In the genomic region with DNA sequence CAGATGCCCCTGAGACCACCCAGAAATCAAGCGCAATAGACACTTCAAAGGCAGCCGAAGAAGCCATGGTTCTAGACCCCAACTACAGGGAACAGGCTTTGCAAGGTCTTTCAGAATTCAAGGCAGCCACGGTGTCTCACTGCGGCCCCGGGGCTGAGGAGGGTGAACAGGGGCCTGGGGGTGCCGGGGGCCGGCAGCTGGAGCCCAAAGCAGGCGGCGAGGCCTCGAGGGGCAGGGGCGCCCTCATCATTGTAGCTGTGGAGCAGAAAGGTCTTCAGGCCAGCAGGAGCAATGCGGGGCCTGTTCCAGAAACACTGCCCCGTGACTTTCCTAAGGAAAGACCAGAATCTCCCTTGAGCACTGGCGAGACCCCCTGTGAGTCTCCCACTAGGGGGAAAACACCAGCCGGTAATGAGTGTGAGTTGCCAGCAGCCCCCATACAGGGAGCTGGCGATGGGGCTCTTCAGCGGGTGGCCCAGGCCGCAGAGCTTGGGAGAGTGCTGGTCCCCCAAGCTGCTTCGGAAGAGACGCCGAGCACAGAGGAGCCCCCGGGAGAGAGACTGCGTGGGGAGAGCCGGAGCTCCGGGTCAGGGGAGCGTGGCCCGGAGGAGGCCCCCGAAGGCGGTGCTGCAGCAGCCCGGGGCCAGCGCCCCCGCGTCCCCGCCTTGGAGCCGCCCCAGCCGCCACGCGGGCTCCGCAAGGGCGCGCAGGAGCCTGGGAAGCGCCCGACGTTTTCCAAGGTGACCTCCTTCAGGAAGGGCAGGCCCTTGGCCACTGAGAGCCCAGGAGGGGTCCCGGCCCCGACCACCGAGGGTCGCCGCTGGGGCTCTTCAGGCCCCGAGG, we compare ENCODE assay signal across 26 cellular contexts.
DNase-seq lines count a peak whose midpoint lies in the region; ATAC-seq, FAIRE-seq and TF ChIP-seq lines count a peak whose summit lies in the region.
"Had no signal": no experiment of that assay in that cellular context is flagged by ENCODE, and none has a peak within 500 bp of the region (broad histone marks: within the 10 kb centered on the region; RNA-seq: fewer than 3 reads in every experiment).

No MANE protein-coding gene starts in this region.

- no peak overlapping the region for H3K9ac ChIP-seq in mammary epithelial cell (ENCODE audit: insufficient read depth, low read length)
- peak overlapping the region; percentile 60 for H3K9ac ChIP-seq in keratinocyte (ENCODE audit: control insufficient read depth, extremely low read depth, insufficient read depth, low read length)
- H3K9ac ChIP-seq: GM23248 had no signal

- H3K79me2 ChIP-seq in mammary epithelial cell (ENCODE audit: insufficient read depth, low read length): peaks cover 22% of the 10 kb centered on the region
- H3K79me2 ChIP-seq in keratinocyte (ENCODE audit: control insufficient read depth, insufficient read depth, low read length): peaks cover 5% of the 10 kb centered on the region

- dilution Hi-C loops in mammary epithelial cell (cut with HindIII; ENCODE audit: low sequenced_read_pairs) (no loop called here), keratinocyte (cut with MboI; ENCODE audit: extremely low pct_ligation_motif_present, low sequenced_read_pairs) (no loop called here)

- H3K9me3 ChIP-seq in mammary epithelial cell (replicated peaks; ENCODE audit: insufficient read depth, low read length): no peaks in the 10 kb centered on the region
- no peaks in the 10 kb centered on the region for H3K9me3 ChIP-seq in breast epithelium
- H3K9me3 ChIP-seq in keratinocyte (ENCODE audit: control insufficient read depth, low read depth, low read length): no peaks in the 10 kb centered on the region
- H3K9me3 ChIP-seq: Peyer's patch, SJSA1 had no signal

- H3K27ac ChIP-seq in mammary epithelial cell (ENCODE audit: insufficient read depth, low read depth, low read length) (no peak overlapping the region), breast epithelium (no peak overlapping the region), keratinocyte (ENCODE audit: control insufficient read depth, insufficient read depth, low read length) (peak overlapping the region; percentile 80), skin epidermis (peak overlapping the region in 18 of 21 experiments; percentile 14 to 86 (median 68))
- H3K27ac ChIP-seq: 22Rv1, GM23248, Peyer's patch, SJSA1 had no signal

- H2AFZ ChIP-seq in mammary epithelial cell (ENCODE audit: low read depth, low read length) (peak overlapping the region; percentile 7), keratinocyte (ENCODE audit: control insufficient read depth, low read length) (no peak overlapping the region)
- H2AFZ ChIP-seq: GM23248 had no signal

- CTCF ChIA-PET in mammary epithelial cell (lab: Charles Lee; ENCODE audit: low non-redundant PET): no interaction called here

- H3K4me2 ChIP-seq in mammary epithelial cell (ENCODE audit: insufficient read depth, low read depth, low read length): peak overlapping the region; percentile 46
- H3K4me2 ChIP-seq in keratinocyte (ENCODE audit: control insufficient read depth, extremely low read depth, insufficient read depth, low read depth, low read length): peak overlapping the region; percentile 74

- H3K27me3 ChIP-seq in mammary epithelial cell (ENCODE audit: insufficient read depth, low read length) (no peaks in the 10 kb centered on the region), breast epithelium (peaks cover 0 to 19% of the 10 kb centered on the region in 2 donors), keratinocyte (ENCODE audit: control insufficient read depth, extremely low read depth, insufficient read depth, low read length) (no peaks in the 10 kb centered on the region)
- H3K27me3 ChIP-seq: Peyer's patch had no signal

- H3K36me3 ChIP-seq in mammary epithelial cell (ENCODE audit: insufficient read depth, low read length) (no peaks in the 10 kb centered on the region), breast epithelium (no peaks in the 10 kb centered on the region), keratinocyte (ENCODE audit: control insufficient read depth in 2 of 2, extremely low read depth in 1 of 2, insufficient read depth in 2 of 2, low read length in 2 of 2) (peaks cover 7 to 10% of the 10 kb centered on the region in 2 experiments)
- H3K36me3 ChIP-seq: Peyer's patch, SJSA1 had no signal

- no peak for FAIRE-seq in keratinocyte (lab: Jason Lieb, UNC)
- FAIRE-seq: GM12892 had no signal

- no peak for ATAC-seq in HG03175 (IDR thresholded peaks at IDR 0.05; ENCODE audit: unreplicated experiment)
- ATAC-seq in HG02798 (IDR thresholded peaks at IDR 0.05; ENCODE audit: poor library complexity, unreplicated experiment): no peak
- ATAC-seq in HG03571 (IDR thresholded peaks at IDR 0.05; ENCODE audit: unreplicated experiment): no peak
- ATAC-seq: HCT116 had no signal

- no peak for TF ChIP-seq POLR2A in breast epithelium (IDR thresholded peaks at IDR 0.05)

- H3K4me3 ChIP-seq in mammary epithelial cell (replicated peaks in 1 of 3; ENCODE audit: insufficient read depth in 1 of 3, low read depth in 2 of 3, low read length in 3 of 3) (no peak overlapping the region), breast epithelium (no peak overlapping the region), keratinocyte (ENCODE audit: control insufficient read depth in 2 of 3, extremely low read depth in 1 of 3, insufficient read depth in 2 of 3, low read depth in 1 of 3, low read length in 3 of 3) (no peak overlapping the region), skin epidermis (no peak overlapping the region)
- H3K4me3 ChIP-seq: GM23248, Peyer's patch, SJSA1 had no signal

- H3K9me1 ChIP-seq in keratinocyte (ENCODE audit: control insufficient read depth, extremely low read depth, insufficient read depth, low read length): no peaks in the 10 kb centered on the region

- H3K4me1 ChIP-seq in mammary epithelial cell (ENCODE audit: insufficient read depth, low read length) (peaks cover 42% of the 10 kb centered on the region), breast epithelium (no peaks in the 10 kb centered on the region), keratinocyte (ENCODE audit: control insufficient read depth, extremely low read depth, insufficient read depth, low read length) (peaks cover 60% of the 10 kb centered on the region)
- H3K4me1 ChIP-seq: Peyer's patch, SJSA1 had no signal

- no TSS peak for BruUV-seq in mammary epithelial cell (replicated peaks; lab: Mats Ljungman, UMichigan)

- TF ChIP-seq CTCF in mammary epithelial cell (conservative IDR thresholded peaks at IDR 0.05 in 1 of 2, IDR thresholded peaks at IDR 0.05 in 1 of 2; ENCODE audit: extremely low read depth in 1 of 2, insufficient read depth in 1 of 2, low read depth in 1 of 2, low read length in 2 of 2) (no peak), breast epithelium (IDR thresholded peaks at IDR 0.05) (no peak), keratinocyte (optimal IDR thresholded peaks at IDR 0.05 in 1 of 3, IDR thresholded peaks at IDR 0.05 in 1 of 3, conservative IDR thresholded peaks at IDR 0.05 in 1 of 3; ENCODE audit: extremely low read depth in 1 of 3, insufficient read depth in 2 of 3, low read length in 3 of 3) (no peak)

- no peaks in the 10 kb centered on the region for H4K20me1 ChIP-seq in mammary epithelial cell (ENCODE audit: insufficient read depth, low read length)
- H4K20me1 ChIP-seq in keratinocyte (ENCODE audit: control insufficient read depth, extremely low read depth, insufficient read depth, low read length): no peaks in the 10 kb centered on the region

- no peak for DNase-seq in mammary epithelial cell
- no peak for DNase-seq in breast epithelium (ENCODE audit: low spot score in 2 of 2)
- no peak for DNase-seq in keratinocyte (ENCODE audit: low read depth, low spot score)
- DNase-seq in islet precursor cell: no peak
- DNase-seq: ACHN; C1 segment of cervical spinal cord; Calu3; CD8-positive, alpha-beta memory T cell; DMS153; GM23248; Kasumi-1; NCI-H1417; NCI-H1694 treated with DMSO at 0.1 percent for 48 hours; NCI-H2081 treated with DMSO at 0.1 percent for 48 hours; NCI-H2171 treated with DMSO at 0.1 percent for 48 hours; NCI-H524 treated with DMSO at 0.1 percent for 48 hours; NCI-H82; Peyer's patch had no signal

- in situ Hi-C loops in mammary epithelial cell (cut with MboI; ENCODE audit: low sequenced_read_pairs in 2 of 2): no loop called here

- WGBS in mammary epithelial cell (ENCODE audit: low coverage, missing lambda C conversion rate): 92% methylated on average over 17 of the region's 50 CpGs

- intact Hi-C loops in mammary epithelial cell (cut with micrococcal nuclease) (no loop called here), breast epithelium (cut with DNase I; ENCODE audit: low total_unique reads) (no loop called here)

Comparison
In these comparisons a context has a peak if more than half of its experiments do, and no peak if none do; other contexts are left out.
1. H3K27ac ChIP-seq: peak in keratinocyte (single experiment) and skin epidermis (18 of 21); none in mammary epithelial cell (single experiment) and breast epithelium (0 of 2).